23 cellular contexts compared by ENCODE assay signal in the genomic region with DNA sequence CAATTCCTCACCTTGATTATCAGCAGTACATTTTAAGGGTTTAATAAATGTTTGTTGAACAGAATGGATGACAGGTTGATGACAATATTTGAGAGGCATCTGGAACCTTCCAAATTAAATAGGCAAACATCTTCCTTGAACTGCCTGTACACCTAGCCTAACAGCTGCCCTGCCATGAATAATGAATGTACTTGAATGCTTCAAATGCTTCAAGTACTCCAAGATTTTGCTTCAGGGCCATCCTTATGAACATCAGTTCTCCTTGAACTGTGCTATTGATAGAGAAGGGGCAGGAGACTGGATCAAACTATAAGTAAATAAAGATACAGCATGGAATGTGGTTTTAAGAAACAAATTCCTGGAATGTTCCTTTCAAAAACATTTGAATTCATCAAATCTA.
"Had no signal": no experiment of that assay in that cellular context is flagged by ENCODE, and none has a peak within 500 bp of the region (broad histone marks: within the 10 kb centered on the region; RNA-seq: fewer than 3 reads in every experiment).

No MANE protein-coding gene starts in this region.

- H3K4me3 ChIP-seq: colonic mucosa, coronary artery, dorsolateral prefrontal cortex, esophagus muscularis mucosa, esophagus squamous epithelium, gastrocnemius medialis, gastroesophageal sphincter, heart left ventricle, heart right ventricle had no signal

- H3K36me3 ChIP-seq: colonic mucosa, esophagus muscularis mucosa, esophagus squamous epithelium, gastrocnemius medialis, gastroesophageal sphincter, heart left ventricle, heart right ventricle had no signal

- H3K4me1 ChIP-seq: colonic mucosa, esophagus muscularis mucosa, esophagus squamous epithelium, foreskin keratinocyte, gastrocnemius medialis, gastroesophageal sphincter, heart left ventricle, heart right ventricle had no signal

- H3K27me3 ChIP-seq: colonic mucosa, dorsolateral prefrontal cortex, esophagus muscularis mucosa, esophagus squamous epithelium, foreskin keratinocyte, gastrocnemius medialis, gastroesophageal sphincter, heart left ventricle, heart right ventricle had no signal

- ATAC-seq: effector memory CD8-positive, alpha-beta T cell; esophagus mucosa; foreskin keratinocyte; gastrocnemius medialis; gastroesophageal sphincter; heart left ventricle; heart right ventricle had no signal

- H3K27ac ChIP-seq: colonic mucosa, coronary artery, dorsolateral prefrontal cortex, epithelial cell of prostate, esophagus muscularis mucosa, esophagus squamous epithelium, foreskin keratinocyte, gastrocnemius medialis, gastroesophageal sphincter, heart left ventricle, heart right ventricle had no signal

- H3K9me3 ChIP-seq: colonic mucosa, esophagus muscularis mucosa, esophagus squamous epithelium, gastrocnemius medialis, gastroesophageal sphincter, heart left ventricle, heart right ventricle had no signal

- DNase-seq: colonic mucosa; cortex of kidney; dermis blood vessel endothelial cell; dorsolateral prefrontal cortex; effector CD4-positive, alpha-beta T cell; effector CD8-positive, alpha-beta T cell; effector memory CD4-positive, alpha-beta T cell; effector memory CD8-positive, alpha-beta T cell; endodermal cell; esophagus squamous epithelium; foreskin fibroblast; foreskin keratinocyte; foreskin melanocyte; gastrocnemius medialis; glutamatergic neuron; head of caudate nucleus; heart left ventricle; heart right ventricle had no signal
